Comparison of ENCODE assay signal across 16 cellular contexts in genomic region chr5:178551468-178551867, GRCh38. TPM values are rescaled to one million over a fixed set of nuclear protein-coding genes. Genes with fewer than 3 reads are reported as not detected.
"Had no signal": no experiment of that assay in that cellular context is flagged by ENCODE, and none has a peak within 500 bp of the region (broad histone marks: within the 10 kb centered on the region; RNA-seq: fewer than 3 reads in every experiment).

No MANE protein-coding gene starts in this region.

- H3K36me3 ChIP-seq: breast epithelium, tibial nerve had no signal

- H3K9me3 ChIP-seq: breast epithelium, tibial nerve had no signal

- H3K4me1 Mint-ChIP-seq: activated CD8-positive, alpha-beta memory T cell treated with anti-CD3 and anti-CD28 coated beads, Interleukin-2, amount 10 ng/mL, durations not matched to agents 7 days and 5 days; activated naive CD8-positive, alpha-beta T cell treated with anti-CD3 and anti-CD28 coated beads, Interleukin-2, amount 10 ng/mL, durations not matched to agents 7 days and 5 days; stimulated activated effector memory CD8-positive, alpha-beta T cell treated with anti-CD3 and anti-CD28 coated beads, Interleukin-12 subunit alpha, Interleukin-12 subunit beta, amount 100 ng/mL, for 72 hours had no signal

- H3K4me1 ChIP-seq: breast epithelium, tibial nerve had no signal

- DNase-seq: activated CD4-positive, alpha-beta T cell treated with anti-CD3 and anti-CD28 coated beads, Interleukin-2, amount 50 U/mL, for 4 hours; activated CD4-positive, CD25-positive, alpha-beta regulatory T cell treated with anti-CD3 and anti-CD28 coated beads, Interleukin-2, amount 50 U/mL, for 72 hours; activated CD8-positive, alpha-beta memory T cell treated with anti-CD3 and anti-CD28 coated beads, Interleukin-2, amount 10 ng/mL, durations not matched to agents 7 days and 5 days; activated naive CD8-positive, alpha-beta T cell treated with anti-CD3 and anti-CD28 coated beads, Interleukin-2, amount 10 ng/mL, durations not matched to agents 7 days and 5 days; activated T-cell treated with anti-CD3 and anti-CD28 coated beads, Interleukin-2, amount 50 U/mL, for 4 hours; anterior cingulate cortex; dorsolateral prefrontal cortex; mammary epithelial cell; natural killer cell had no signal

- ATAC-seq: activated CD8-positive, alpha-beta memory T cell treated with anti-CD3 and anti-CD28 coated beads, Interleukin-2, amount 10 ng/mL, durations not matched to agents 7 days and 5 days; activated T-cell treated with anti-CD3 and anti-CD28 coated beads, Interleukin-2, amount 50 U/mL, for 4 hours; esophagus mucosa; natural killer cell; stimulated activated effector memory CD8-positive, alpha-beta T cell treated with anti-CD3 and anti-CD28 coated beads, Interleukin-12 subunit alpha, Interleukin-12 subunit beta, amount 100 ng/mL, for 72 hours had no signal

- H3K27ac ChIP-seq: breast epithelium, dorsolateral prefrontal cortex, tibial nerve had no signal

- H3K27me3 ChIP-seq: breast epithelium, dorsolateral prefrontal cortex, tibial nerve had no signal

- H3K4me3 Mint-ChIP-seq: activated CD8-positive, alpha-beta memory T cell treated with anti-CD3 and anti-CD28 coated beads, Interleukin-2, amount 10 ng/mL, durations not matched to agents 7 days and 5 days; activated naive CD8-positive, alpha-beta T cell treated with anti-CD3 and anti-CD28 coated beads, Interleukin-2, amount 10 ng/mL, durations not matched to agents 7 days and 5 days; activated T-cell treated with anti-CD3 and anti-CD28 coated beads, Interleukin-2, amount 50 U/mL, for 4 hours; immature natural killer cell; natural killer cell; stimulated activated effector memory CD8-positive, alpha-beta T cell treated with anti-CD3 and anti-CD28 coated beads, Interleukin-12 subunit alpha, Interleukin-12 subunit beta, amount 100 ng/mL, for 72 hours had no signal

- H3K4me3 ChIP-seq: breast epithelium, dorsolateral prefrontal cortex, tibial nerve had no signal

- H3K9me3 Mint-ChIP-seq: activated naive CD8-positive, alpha-beta T cell treated with anti-CD3 and anti-CD28 coated beads, Interleukin-2, amount 10 ng/mL, durations not matched to agents 7 days and 5 days; activated T-cell treated with anti-CD3 and anti-CD28 coated beads, Interleukin-2, amount 50 U/mL, for 4 hours; immature natural killer cell; natural killer cell; stimulated activated effector memory CD8-positive, alpha-beta T cell treated with anti-CD3 and anti-CD28 coated beads, Interleukin-12 subunit alpha, Interleukin-12 subunit beta, amount 100 ng/mL, for 72 hours had no signal

- H3K36me3 Mint-ChIP-seq: activated CD8-positive, alpha-beta memory T cell treated with anti-CD3 and anti-CD28 coated beads, Interleukin-2, amount 10 ng/mL, durations not matched to agents 7 days and 5 days; activated naive CD8-positive, alpha-beta T cell treated with anti-CD3 and anti-CD28 coated beads, Interleukin-2, amount 10 ng/mL, durations not matched to agents 7 days and 5 days; immature natural killer cell; natural killer cell had no signal

- H3K27ac Mint-ChIP-seq: activated CD8-positive, alpha-beta memory T cell treated with anti-CD3 and anti-CD28 coated beads, Interleukin-2, amount 10 ng/mL, durations not matched to agents 7 days and 5 days; activated naive CD8-positive, alpha-beta T cell treated with anti-CD3 and anti-CD28 coated beads, Interleukin-2, amount 10 ng/mL, durations not matched to agents 7 days and 5 days; immature natural killer cell; natural killer cell; stimulated activated effector memory CD8-positive, alpha-beta T cell treated with anti-CD3 and anti-CD28 coated beads, Interleukin-12 subunit alpha, Interleukin-12 subunit beta, amount 100 ng/mL, for 72 hours had no signal

RNA-seq across cellular contexts. Expression of gene COL23A1, which starts 38.7 kb away (rescaled TPM):
- total RNA-seq: activated T-cell treated with anti-CD3 and anti-CD28 coated beads, Interleukin-2, amount 50 U/mL, for 4 hours; glomerular endothelial cell; osteocyte had no signal
